ENCODE assay signal across 16 cellular contexts in the genomic region with DNA sequence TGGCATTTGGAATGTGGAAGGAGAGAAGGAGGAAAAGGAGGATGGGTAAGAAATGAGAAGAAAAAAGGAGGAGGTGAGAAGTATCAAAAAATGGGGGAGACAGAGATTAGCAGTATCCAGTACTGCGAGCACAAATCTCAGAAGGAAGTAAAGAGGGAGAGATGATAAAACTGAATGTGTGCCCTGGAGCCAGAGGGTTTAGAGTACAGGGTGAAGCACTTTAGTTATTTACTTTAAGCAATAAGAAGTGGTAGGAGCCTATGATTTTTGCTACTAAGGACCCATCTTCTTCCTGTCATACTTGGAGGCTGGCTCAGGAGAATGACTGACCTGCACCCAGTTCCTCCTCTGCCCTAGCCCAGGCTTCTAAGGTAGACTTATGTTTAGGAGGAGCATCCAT.
DNase-seq lines count a peak whose midpoint lies in the region; ATAC-seq and TF ChIP-seq lines count a peak whose summit lies in the region.
"Had no signal": no experiment of that assay in that cellular context is flagged by ENCODE, and none has a peak within 500 bp of the region (broad histone marks: within the 10 kb centered on the region; RNA-seq: fewer than 3 reads in every experiment).

No MANE protein-coding gene starts in this region.

- no peaks in the 10 kb centered on the region for H3K79me2 ChIP-seq in parathyroid adenoma

- H3K27me3 ChIP-seq in parathyroid adenoma (ENCODE audit: control insufficient read depth, insufficient read depth, low read length), result no peaks in the 10 kb centered on the region
- H3K27me3 ChIP-seq: BLaER1 treated with 17β-estradiol and CSF1 and Interleukin-3, amounts not matched to agents 10 nM and 100 nM had no signal

- H3K9me3 Mint-ChIP-seq in activated naive CD8-positive, alpha-beta T cell (ENCODE audit: low read depth), result no peaks in the 10 kb centered on the region
- no peaks in the 10 kb centered on the region for H3K9me3 Mint-ChIP-seq in activated naive CD8-positive, alpha-beta T cell treated with anti-CD3 and anti-CD28 coated beads, Interleukin-2, amount 50 U/mL, for 24 hours
- H3K9me3 Mint-ChIP-seq: CD8-positive, alpha-beta T cell; H9 had no signal

- H3K4me3 Mint-ChIP-seq in activated naive CD8-positive, alpha-beta T cell, result no peak overlapping the region
- no peak overlapping the region for H3K4me3 Mint-ChIP-seq in activated naive CD8-positive, alpha-beta T cell treated with anti-CD3 and anti-CD28 coated beads, Interleukin-2, amount 50 U/mL, for 24 hours
- H3K4me3 Mint-ChIP-seq: B cell; CD8-positive, alpha-beta T cell; H9 had no signal

- no peak for TF ChIP-seq CTCF in parathyroid adenoma (IDR thresholded peaks at IDR 0.05)

- H3K36me3 Mint-ChIP-seq in activated naive CD8-positive, alpha-beta T cell, result no peaks in the 10 kb centered on the region
- no peaks in the 10 kb centered on the region for H3K36me3 Mint-ChIP-seq in activated naive CD8-positive, alpha-beta T cell treated with anti-CD3 and anti-CD28 coated beads, Interleukin-2, amount 50 U/mL, for 24 hours (ENCODE audit: low read depth)
- H3K36me3 Mint-ChIP-seq: CD8-positive, alpha-beta T cell had no signal

- peaks cover 12% of the 10 kb centered on the region for H3K4me1 ChIP-seq in parathyroid adenoma

- DNase-seq in activated naive CD8-positive, alpha-beta T cell treated with anti-CD3 and anti-CD28 coated beads, Interleukin-2, amount 50 U/mL, for 24 hours, result no peak
- DNase-seq in left colon (no peak), pons (ENCODE audit: low spot score) (no peak)
- DNase-seq: 8988T; Calu3; CD8-positive, alpha-beta T cell; GDM1 had no signal

- peaks cover 2% of the 10 kb centered on the region for H3K4me1 Mint-ChIP-seq in activated naive CD8-positive, alpha-beta T cell (ENCODE audit: low read depth)
- H3K4me1 Mint-ChIP-seq in activated naive CD8-positive, alpha-beta T cell treated with anti-CD3 and anti-CD28 coated beads, Interleukin-2, amount 50 U/mL, for 24 hours, result peaks cover 7% of the 10 kb centered on the region
- H3K4me1 Mint-ChIP-seq: H9 had no signal

- no peaks in the 10 kb centered on the region for H3K36me3 ChIP-seq in parathyroid adenoma (ENCODE audit: control insufficient read depth, insufficient read depth, low read length)
- H3K36me3 ChIP-seq: BLaER1 treated with 17β-estradiol and CSF1 and Interleukin-3, amounts not matched to agents 10 nM and 100 nM had no signal

- H3K4me2 ChIP-seq in parathyroid adenoma (ENCODE audit: low read length), result no peak overlapping the region
- H3K4me2 ChIP-seq: BLaER1 treated with 17β-estradiol and CSF1 and Interleukin-3, amounts not matched to agents 10 nM and 100 nM had no signal

- intact Hi-C loops in left colon (cut with DNase I, micrococcal nuclease), result no loop called here

- no peak overlapping the region for H3K4me3 ChIP-seq in parathyroid adenoma (ENCODE audit: low read depth, low read length)
- H3K4me3 ChIP-seq: BLaER1 treated with 17β-estradiol and CSF1 and Interleukin-3, amounts not matched to agents 10 nM and 100 nM; K562 had no signal

- peak overlapping the region; percentile 7 for H3K27ac Mint-ChIP-seq in activated naive CD8-positive, alpha-beta T cell
- no peak overlapping the region for H3K27ac Mint-ChIP-seq in activated naive CD8-positive, alpha-beta T cell treated with anti-CD3 and anti-CD28 coated beads, Interleukin-2, amount 50 U/mL, for 24 hours
- H3K27ac Mint-ChIP-seq: B cell; CD8-positive, alpha-beta T cell; H9 had no signal

- peaks cover 12% of the 10 kb centered on the region for H3K27me3 Mint-ChIP-seq in activated naive CD8-positive, alpha-beta T cell
- H3K27me3 Mint-ChIP-seq in activated naive CD8-positive, alpha-beta T cell treated with anti-CD3 and anti-CD28 coated beads, Interleukin-2, amount 50 U/mL, for 24 hours, result peaks cover 22% of the 10 kb centered on the region

- no peak overlapping the region for H3K9ac ChIP-seq in parathyroid adenoma
- H3K9ac ChIP-seq: BLaER1 treated with 17β-estradiol and CSF1 and Interleukin-3, amounts not matched to agents 10 nM and 100 nM had no signal

- H3K27ac ChIP-seq in parathyroid adenoma, result no peak overlapping the region
- H3K27ac ChIP-seq: BLaER1 treated with 17β-estradiol and CSF1 and Interleukin-3, amounts not matched to agents 10 nM and 100 nM; HL-60 had no signal

- H3K9me3 ChIP-seq in parathyroid adenoma (ENCODE audit: control insufficient read depth, low read length), result no peaks in the 10 kb centered on the region
- H3K9me3 ChIP-seq: BLaER1 treated with 17β-estradiol and CSF1 and Interleukin-3, amounts not matched to agents 10 nM and 100 nM had no signal

- peak overlapping the region; percentile 30 for H2AFZ ChIP-seq in parathyroid adenoma

- ATAC-seq in activated naive CD8-positive, alpha-beta T cell treated with anti-CD3 and anti-CD28 coated beads, Interleukin-2, amount 50 U/mL, for 24 hours, result no peak
- ATAC-seq in left colon (peak; percentile 38), GM21423 (IDR thresholded peaks at IDR 0.05; ENCODE audit: unreplicated experiment) (no peak), HG03442 (IDR thresholded peaks at IDR 0.05; ENCODE audit: unreplicated experiment) (no peak)
- ATAC-seq: CD8-positive, alpha-beta T cell; K562 had no signal
